10 cellular contexts compared by ENCODE assay signal in genomic region chr9:133506653-133507038, GRCh38. TPM values are rescaled to one million over a fixed set of nuclear protein-coding genes. Genes with fewer than 3 reads are reported as not detected.
A peak's percentile ranks its signal among the peaks of the same experiment; 100 is the strongest.
DNase-seq lines count a peak whose midpoint lies in the region; ATAC-seq, FAIRE-seq and TF ChIP-seq lines count a peak whose summit lies in the region.
"Had no signal": no experiment of that assay in that cellular context is flagged by ENCODE, and none has a peak within 500 bp of the region (broad histone marks: within the 10 kb centered on the region; RNA-seq: fewer than 3 reads in every experiment).

No MANE protein-coding gene starts in this region.

- POLR2A ChIA-PET in K562 (lab: Yijun Ruan, JAX) = interaction anchor here (0.6 to 1.5 kb wide), 3 partner anchors 11 to 23 kb away, joined by 3 to 9 read pairs (median 5); partner anchors contain the start of gene MYMK

- H3K27me3 ChIP-seq in K562 (ENCODE audit: control insufficient read depth in 2 of 2, insufficient read depth in 2 of 2, low read length in 2 of 2) (peaks cover 3 to 21% of the 10 kb centered on the region in 2 experiments; a peak in 3 of 5 replicates), left lung (peaks cover 0 to 14% of the 10 kb centered on the region in 2 donors), BE2C (no peaks in the 10 kb centered on the region)

- TF ChIP-seq CTCF in AG09309 (IDR thresholded peaks at IDR 0.05; ENCODE audit: control insufficient read depth, insufficient read depth, low read depth, low read length, missing control alignments) (peak; percentile 39), K562 (IDR thresholded peaks at IDR 0.05 in 2 of 3, conservative IDR thresholded peaks at IDR 0.05 in 1 of 3; ENCODE audit: insufficient read depth in 2 of 3, low read depth in 1 of 3, low read length in 3 of 3) (no peak), left lung (IDR thresholded peaks at IDR 0.05) (no peak), BE2C (IDR thresholded peaks at IDR 0.05; ENCODE audit: low read depth, low read length) (no peak)

- DNase-seq in AG09309 (ENCODE audit: low read depth) (peak; percentile 83), HTR-8/SVneo (ENCODE audit: insufficient read length, low spot score) (peak; percentile 48), K562 (ENCODE audit: extremely low read depth in 1 of 4, low spot score in 3 of 4) (peak in 1 of 4 experiments; percentile 69), left lung (peak; percentile 54 to 82), BE2C (no peak), NCI-H187 treated with DMSO at 0.1 percent for 48 hours (lab: John Stamatoyannopoulos, UW) (no peak)
- DNase-seq: stimulated activated CD4-positive, alpha-beta T cell treated with anti-CD3 and anti-CD28 coated beads, Interleukin-15, amount 100 ng/mL, for 24 hours had no signal

- in situ Hi-C loops in K562 (cut with MboI) = no loop called here

- H3K9ac ChIP-seq in K562 (ENCODE audit: insufficient read depth in 1 of 2, low read depth in 2 of 2, low read length in 2 of 2) = peak overlapping the region in 1 of 2 experiments; percentile 62; a peak in 2 of 4 replicates

- H3K4me3 ChIP-seq in AG09309 (ENCODE audit: control insufficient read depth, low read depth, low read length) (no peak overlapping the region), K562 (no peak overlapping the region), left lung (no peak overlapping the region), BE2C (ENCODE audit: low read depth, low read length) (no peak overlapping the region)

- H4K20me1 ChIP-seq in K562 (replicated peaks; ENCODE audit: control insufficient read depth, insufficient read depth, low read length) = peaks cover 4% of the 10 kb centered on the region; the same call in 1 of the 2 replicates

- peaks cover 21 to 30% of the 10 kb centered on the region in 2 experiments for H3K4me1 ChIP-seq in K562 (replicated peaks in 1 of 2; ENCODE audit: control insufficient read depth in 2 of 2, insufficient read depth in 2 of 2, low read length in 2 of 2)
- H3K4me1 ChIP-seq in left lung = peaks cover 19 to 23% of the 10 kb centered on the region in 2 donors
- H3K4me1 ChIP-seq in BE2C = peaks cover 12% of the 10 kb centered on the region

- intact Hi-C loops in K562 (cut with micrococcal nuclease) = no loop called here
- intact Hi-C loops in left lung (cut with DNase I) = no loop called here

- no peak overlapping the region for H2AFZ ChIP-seq in K562 (ENCODE audit: low read depth, low read length)

- H3K9me1 ChIP-seq in K562 (ENCODE audit: control insufficient read depth, insufficient read depth, low read length) = no peaks in the 10 kb centered on the region

- H3K36me3 ChIP-seq in K562 (ENCODE audit: control insufficient read depth, insufficient read depth, low read length) (no peaks in the 10 kb centered on the region), left lung (no peaks in the 10 kb centered on the region), BE2C (no peaks in the 10 kb centered on the region)

- ATAC-seq in K562 (peak; percentile 82; the same call in 2 of the 3 replicates), left lung (peak; percentile 59), HG02870 (IDR thresholded peaks at IDR 0.05; ENCODE audit: unreplicated experiment) (no peak), HG02610 (IDR thresholded peaks at IDR 0.05; ENCODE audit: unreplicated experiment) (no peak)

- H3K9me3 ChIP-seq in K562 (replicated peaks; ENCODE audit: control insufficient read depth, insufficient read depth, low read depth, low read length) = no peaks in the 10 kb centered on the region; the same call in 1 of the 2 replicates
- H3K9me3 ChIP-seq in left lung = peaks cover 0 to 14% of the 10 kb centered on the region in 2 donors
- H3K9me3 ChIP-seq in BE2C = peaks cover 3% of the 10 kb centered on the region

- CTCF ChIA-PET in K562 (lab: Yijun Ruan, JAX; ENCODE audit: low intra/inter-chr PET ratio) = no interaction called here

- 0 out of 2 replicates have a peak, but pooled peaks have one; percentile 4 for TF ChIP-seq EP300 in K562 (IDR thresholded peaks at IDR 0.05; ENCODE audit: low read length)

- no peaks in the 10 kb centered on the region for H3K79me2 ChIP-seq in K562 (ENCODE audit: control insufficient read depth, insufficient read depth, low read length)

- no peak for TF ChIP-seq RAD21 in K562 (CRISPR knock-in tag; conservative IDR thresholded peaks at IDR 0.05 in 1 of 2, IDR thresholded peaks at IDR 0.05 in 1 of 2)

- no peak overlapping the region for H3K4me2 ChIP-seq in K562 (ENCODE audit: insufficient read depth, low read length)

- H3K27ac ChIP-seq in K562 (ENCODE audit: extremely low read depth, low read depth, low read length) = no peak overlapping the region
- peak overlapping the region in 1 of 2 donors; percentile 20 for H3K27ac ChIP-seq in left lung

- no TSS peak for BruUV-seq in K562 (replicated peaks; lab: Mats Ljungman, UMichigan)

- no peak for FAIRE-seq in HTR-8/SVneo (lab: Jason Lieb, UNC)
- FAIRE-seq in K562 (lab: Jason Lieb, UNC) = peak; percentile 83

- 32% methylated on average over 18 of the region's 18 CpGs for WGBS in K562 (ENCODE audit: insufficient coverage, low coverage, missing lambda C conversion rate)

- TF ChIP-seq POLR2A in K562 (conservative IDR thresholded peaks at IDR 0.05) = no peak

RNA-seq across cellular contexts. Expression of gene MYMK, which starts 18.1 kb away (rescaled TPM):
- total RNA-seq in K562 (2011; cell fraction: chromatin; rRNA removed; ENCODE audit: low replicate concordance) = not detected in 2 replicates
- not detected in 2 replicates for total RNA-seq in K562 (2011; cell fraction: nucleolus; rRNA removed)
- total RNA-seq in K562 (2011; cell fraction: nucleoplasm; rRNA removed) = not detected in 2 replicates
- total RNA-seq in K562 (2014; rRNA removed) (not detected in 2 replicates), K562 (2014; rRNA removed; fragmentation: Illumina TruSeq; extraction: Trizol) (not detected in 2 replicates), K562 (2015; rRNA removed; fragmentation: Illumina TruSeq; extraction: Trizol) (not detected in 2 replicates), K562 (2021) (not detected in 2 replicates), left lung (not detected)
- polyA plus RNA-seq in K562 (2011; rRNA removed) (not detected in 2 replicates), K562 (2014; fragmentation: Illumina TruSeq; extraction: Trizol) (not detected in 2 replicates), K562 (2014; fragmentation: Nextera tagmentation; extraction: Ambion mirVana) (not detected), K562 (2014; rRNA removed) (not detected in 2 replicates)
- polyA plus RNA-seq in K562 (2011; cell fraction: cytosol; rRNA removed) = not detected in 2 replicates
- not detected in 2 replicates for polyA plus RNA-seq in K562 (2011; cell fraction: nucleus; rRNA removed)
- polyA plus RNA-seq in K562 (2012) = not detected in 2 replicates
- not detected in 2 replicates for polyA minus RNA-seq in K562 (2011; rRNA and poly(A)+ RNA removed)
- polyA minus RNA-seq in K562 (2011; cell fraction: cytosol; rRNA and poly(A)+ RNA removed) = not detected in 2 replicates
- not detected in 2 replicates for polyA minus RNA-seq in K562 (2011; cell fraction: nucleus; rRNA and poly(A)+ RNA removed)
- not detected for polyA plus RNA-seq in BE2C (2012; ENCODE audit: insufficient read depth, insufficient read length, low read depth)
- total RNA-seq: subcutaneous adipose tissue had no signal

RNA-seq across cellular contexts. Expression of gene SLC2A6, which starts 27.7 kb away (rescaled TPM):
- 0.32 and 1.7 TPM in 2 replicates for total RNA-seq in K562 (2011; cell fraction: chromatin; rRNA removed; ENCODE audit: low replicate concordance)
- total RNA-seq in K562 (2011; cell fraction: nucleolus; rRNA removed) = 1.2 and 1.8 TPM in 2 replicates
- 0.53 and 1.3 TPM in 2 replicates for total RNA-seq in K562 (2011; cell fraction: nucleoplasm; rRNA removed)
- total RNA-seq in K562 (2014; rRNA removed) (0.09 and 0.41 TPM in 2 replicates), K562 (2014; rRNA removed; fragmentation: Illumina TruSeq; extraction: Trizol) (0.04 and 0.06 TPM in 2 replicates), K562 (2015; rRNA removed; fragmentation: Illumina TruSeq; extraction: Trizol) (0.04 TPM in 1 of 2 replicates, not detected in the other), K562 (2021) (0.16 and 0.38 TPM in 2 replicates), left lung (10 to 100 TPM in 1 of 2 donors, 1 to 10 TPM in 1; 7.8 to 22.4 TPM)
- polyA plus RNA-seq in K562 (2011; rRNA removed) (0.08 and 0.22 TPM in 2 replicates), K562 (2014; fragmentation: Illumina TruSeq; extraction: Trizol) (not detected in 2 replicates), K562 (2014; fragmentation: Nextera tagmentation; extraction: Ambion mirVana) (not detected), K562 (2014; rRNA removed) (0.27 and 0.39 TPM in 2 replicates)
- 0.19 and 0.58 TPM in 2 replicates for polyA plus RNA-seq in K562 (2011; cell fraction: cytosol; rRNA removed)
- 0.32 and 0.61 TPM in 2 replicates for polyA plus RNA-seq in K562 (2011; cell fraction: nucleus; rRNA removed)
- polyA plus RNA-seq in K562 (2012) = 0.17 and 0.24 TPM in 2 replicates
- 0.09 and 0.21 TPM in 2 replicates for polyA minus RNA-seq in K562 (2011; rRNA and poly(A)+ RNA removed)
- 0.48 and 0.64 TPM in 2 replicates for polyA minus RNA-seq in K562 (2011; cell fraction: cytosol; rRNA and poly(A)+ RNA removed)
- 0.81 and 1.4 TPM in 2 replicates for polyA minus RNA-seq in K562 (2011; cell fraction: nucleus; rRNA and poly(A)+ RNA removed)
- polyA plus RNA-seq in BE2C (2012; ENCODE audit: insufficient read depth, insufficient read length, low read depth) = 33.4 TPM

RNA-seq across cellular contexts. Expression of gene ADAMTSL2, which starts 27.9 kb away (rescaled TPM):
- 0.07 TPM in 1 of 2 replicates, not detected in the other for total RNA-seq in K562 (2011; cell fraction: chromatin; rRNA removed; ENCODE audit: low replicate concordance)
- not detected in 2 replicates for total RNA-seq in K562 (2011; cell fraction: nucleolus; rRNA removed)
- not detected in 2 replicates for total RNA-seq in K562 (2011; cell fraction: nucleoplasm; rRNA removed)
- total RNA-seq in K562 (2014; rRNA removed) (not detected in 2 replicates), K562 (2014; rRNA removed; fragmentation: Illumina TruSeq; extraction: Trizol) (not detected in 2 replicates), K562 (2015; rRNA removed; fragmentation: Illumina TruSeq; extraction: Trizol) (not detected in 2 replicates), K562 (2021) (0.04 TPM in 1 of 2 replicates, not detected in the other), left lung (10 to 100 TPM; 17.3 to 18.5 TPM)
- polyA plus RNA-seq in K562 (2011; rRNA removed) (not detected in 2 replicates), K562 (2014; fragmentation: Illumina TruSeq; extraction: Trizol) (not detected in 2 replicates), K562 (2014; fragmentation: Nextera tagmentation; extraction: Ambion mirVana) (not detected), K562 (2014; rRNA removed) (not detected in 2 replicates)
- polyA plus RNA-seq in K562 (2011; cell fraction: cytosol; rRNA removed) = 0.01 TPM in 1 of 2 replicates, not detected in the other
- polyA plus RNA-seq in K562 (2011; cell fraction: nucleus; rRNA removed) = not detected in 2 replicates
- polyA plus RNA-seq in K562 (2012) = 0.04 TPM in 1 of 2 replicates, not detected in the other
- not detected in 2 replicates for polyA minus RNA-seq in K562 (2011; rRNA and poly(A)+ RNA removed)
- not detected in 2 replicates for polyA minus RNA-seq in K562 (2011; cell fraction: cytosol; rRNA and poly(A)+ RNA removed)
- not detected in 2 replicates for polyA minus RNA-seq in K562 (2011; cell fraction: nucleus; rRNA and poly(A)+ RNA removed)
- 26.1 TPM for polyA plus RNA-seq in BE2C (2012; ENCODE audit: insufficient read depth, insufficient read length, low read depth)

RNA-seq across cellular contexts. Expression of gene CACFD1, which starts 46.9 kb away (rescaled TPM):
- 2.9 and 4.1 TPM in 2 replicates for total RNA-seq in K562 (2011; cell fraction: chromatin; rRNA removed; ENCODE audit: low replicate concordance)
- total RNA-seq in K562 (2011; cell fraction: nucleolus; rRNA removed) = 3.4 and 4.7 TPM in 2 replicates
- total RNA-seq in K562 (2011; cell fraction: nucleoplasm; rRNA removed) = 3.2 and 5.5 TPM in 2 replicates
- total RNA-seq in K562 (2014; rRNA removed) = 1.1 and 1.2 TPM in 2 replicates
- 0.11 and 0.13 TPM in 2 replicates for total RNA-seq in K562 (2014; rRNA removed; fragmentation: Illumina TruSeq; extraction: Trizol)
- total RNA-seq in K562 (2015; rRNA removed; fragmentation: Illumina TruSeq; extraction: Trizol) = 0.54 and 0.64 TPM in 2 replicates
- 1.4 and 1.8 TPM in 2 replicates for total RNA-seq in K562 (2021)
- polyA plus RNA-seq in K562 (2011; rRNA removed) = 0.87 and 1.2 TPM in 2 replicates
- polyA plus RNA-seq in K562 (2011; cell fraction: cytosol; rRNA removed) = 0.77 and 1.1 TPM in 2 replicates
- 1.3 and 2.3 TPM in 2 replicates for polyA plus RNA-seq in K562 (2011; cell fraction: nucleus; rRNA removed)
- polyA plus RNA-seq in K562 (2012) = 0.89 and 3.8 TPM in 2 replicates
- 0.16 and 0.37 TPM in 2 replicates for polyA plus RNA-seq in K562 (2014; fragmentation: Illumina TruSeq; extraction: Trizol)
- not detected for polyA plus RNA-seq in K562 (2014; fragmentation: Nextera tagmentation; extraction: Ambion mirVana)
- 1.1 and 1.4 TPM in 2 replicates for polyA plus RNA-seq in K562 (2014; rRNA removed)
- polyA minus RNA-seq in K562 (2011; rRNA and poly(A)+ RNA removed) = 0.57 and 0.70 TPM in 2 replicates
- 0.67 and 0.82 TPM in 2 replicates for polyA minus RNA-seq in K562 (2011; cell fraction: cytosol; rRNA and poly(A)+ RNA removed)
- 1.7 and 1.8 TPM in 2 replicates for polyA minus RNA-seq in K562 (2011; cell fraction: nucleus; rRNA and poly(A)+ RNA removed)
- total RNA-seq in left lung = 10 to 100 TPM; 26.2 to 48.4 TPM
- polyA plus RNA-seq in BE2C (2012; ENCODE audit: insufficient read depth, insufficient read length, low read depth) = 29.3 TPM

Comparison
In these comparisons a context has a peak if more than half of its experiments do, and no peak if none do; other contexts are left out.
1. DNase-seq: peak in AG09309 (single experiment), HTR-8/SVneo (single experiment) and left lung (2 of 2); none in BE2C (single experiment) and NCI-H187 treated with DMSO at 0.1 percent for 48 hours (single experiment).
2. ATAC-seq: peak in K562 (single experiment) and left lung (single experiment); none in HG02870 (single experiment) and HG02610 (single experiment).
3. RNA of gene ADAMTSL2, which starts 27.9 kb away (total RNA-seq): 17.3 to 18.5 TPM in left lung; 0.04 to 0.07 TPM in K562; every median in the first group is over 10 times any median in the second.